21 cellular contexts compared by ENCODE assay signal in the genomic region with DNA sequence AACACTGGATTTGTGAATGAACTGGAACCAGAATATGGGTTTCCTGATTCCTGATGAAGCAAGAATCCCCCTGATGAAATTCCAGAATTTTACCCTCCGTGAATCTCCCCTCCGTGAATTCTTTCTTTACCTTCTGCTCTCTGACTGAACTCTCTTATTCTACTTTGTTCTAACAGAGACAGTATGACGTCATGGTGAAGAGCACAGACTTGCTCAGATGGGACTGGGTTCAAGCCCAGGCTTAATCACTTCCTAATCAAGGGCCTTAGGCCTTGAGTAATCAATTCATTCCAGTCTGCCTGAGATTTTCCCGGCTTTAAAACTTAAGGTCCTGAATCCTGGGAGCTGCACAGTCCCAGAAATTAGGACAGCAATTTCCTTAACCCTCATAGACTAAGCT.
DNase-seq lines count a peak whose midpoint lies in the region; ATAC-seq, FAIRE-seq and TF ChIP-seq lines count a peak whose summit lies in the region.
"Had no signal": no experiment of that assay in that cellular context is flagged by ENCODE, and none has a peak within 500 bp of the region (broad histone marks: within the 10 kb centered on the region; RNA-seq: fewer than 3 reads in every experiment).

No MANE protein-coding gene starts in this region.

- CTCF ChIA-PET in HepG2 (lab: Yijun Ruan, JAX; ENCODE audit: low intra/inter-chr PET ratio, low total read pairs), result no interaction called here

- WGBS in HepG2 (ENCODE audit: low lambda C conversion rate), result 18% methylated on average over 4 of the region's 4 CpGs
- 47% methylated on average over 4 of the region's 4 CpGs for WGBS in right lobe of liver (ENCODE audit: insufficient coverage, low coverage, low lambda C conversion rate, missing lambda C conversion rate)

- intact Hi-C loops in HepG2 (cut with micrococcal nuclease; ENCODE audit: unreplicated experiment), result no loop called here
- intact Hi-C loops in right lobe of liver (cut with DNase I), result no loop called here
- intact Hi-C loops in vagina (cut with DNase I), result no loop called here
- intact Hi-C loops in activated T-helper 1 cell treated with anti-CD3 and anti-CD28 coated beads, Interleukin-12 subunit alpha, Interleukin-12 subunit beta, Interleukin-2, Interleukin-4 antibody, amounts not matched to agents 30 ng/mL and 10 ng/mL and 1 ng/mL, durations not matched to agents 14 hours and 24 hours and 36 hours (cut with micrococcal nuclease), result no loop called here
- intact Hi-C loops in lower lobe of right lung (cut with DNase I), result no loop called here

- H4K20me1 ChIP-seq in HepG2 (ENCODE audit: insufficient read depth, low read length), result no peaks in the 10 kb centered on the region
- H4K20me1 ChIP-seq: BLaER1 treated with 17β-estradiol and CSF1 and Interleukin-3, amounts not matched to agents 10 nM and 100 nM had no signal

- TF ChIP-seq CTCF in HepG2 (CRISPR knock-in tag; IDR thresholded peaks at IDR 0.05) (no peak), right lobe of liver (IDR thresholded peaks at IDR 0.05) (no peak), epithelial cell of esophagus (IDR thresholded peaks at IDR 0.05; ENCODE audit: insufficient read depth, low read depth, low read length, missing control alignments) (no peak), foreskin fibroblast (IDR thresholded peaks at IDR 0.05; ENCODE audit: low read depth, low read length) (no peak), vagina (IDR thresholded peaks at IDR 0.05) (no peak), lower lobe of right lung (IDR thresholded peaks at IDR 0.05) (no peak)

- no peak overlapping the region for H3K9ac ChIP-seq in HepG2 (ENCODE audit: insufficient read depth, low read depth, low read length)
- H3K9ac ChIP-seq: BLaER1 treated with 17β-estradiol and CSF1 and Interleukin-3, amounts not matched to agents 10 nM and 100 nM had no signal

- FAIRE-seq in HepG2 (lab: Jason Lieb, UNC), result no peak
- FAIRE-seq: G401.6, GM12892, GM18507 had no signal

- H3K4me1 Mint-ChIP-seq in activated T-helper 1 cell treated with anti-CD3 and anti-CD28 coated beads, Interleukin-12 subunit alpha, Interleukin-12 subunit beta, Interleukin-2, Interleukin-4 antibody, amounts not matched to agents 30 ng/mL and 10 ng/mL and 1 ng/mL, durations not matched to agents 14 hours and 24 hours and 36 hours (ENCODE audit: low read depth), result no peaks in the 10 kb centered on the region
- H3K4me1 Mint-ChIP-seq: B cell had no signal

- no peak overlapping the region for H3K27ac ChIP-seq in HepG2 (ENCODE audit: extremely low read length, insufficient read depth, low read length)
- H3K27ac ChIP-seq in right lobe of liver, result no peak overlapping the region
- peak overlapping the region; percentile 24 for H3K27ac ChIP-seq in vagina
- no peak overlapping the region for H3K27ac ChIP-seq in lower lobe of right lung
- H3K27ac ChIP-seq: BLaER1 treated with 17β-estradiol and CSF1 and Interleukin-3, amounts not matched to agents 10 nM and 100 nM had no signal

- no peak overlapping the region for H3K27ac Mint-ChIP-seq in activated T-helper 1 cell treated with anti-CD3 and anti-CD28 coated beads, Interleukin-12 subunit alpha, Interleukin-12 subunit beta, Interleukin-2, Interleukin-4 antibody, amounts not matched to agents 30 ng/mL and 10 ng/mL and 1 ng/mL, durations not matched to agents 14 hours and 24 hours and 36 hours
- H3K27ac Mint-ChIP-seq: B cell; CD8-positive, alpha-beta T cell had no signal

- in situ Hi-C loops in HepG2 (cut with HindIII; ENCODE audit: extremely low pct_ligation_motif_present, low pct_unique_long_range_greater_than_20kb), result no loop called here

- DNase-seq in HepG2 (ENCODE audit: low spot score), result no peak
- no peak for DNase-seq in right lobe of liver
- DNase-seq in epithelial cell of esophagus (ENCODE audit: low read depth), result peak; percentile 50
- peak; percentile 4 to 32 for DNase-seq in foreskin fibroblast
- no peak for DNase-seq in vagina (ENCODE audit: extremely low spot score in 2 of 2)
- DNase-seq in activated T-helper 1 cell treated with anti-CD3 and anti-CD28 coated beads, Interleukin-12 subunit alpha, Interleukin-12 subunit beta, Interleukin-2, Interleukin-4 antibody, amounts not matched to agents 30 ng/mL and 10 ng/mL and 1 ng/mL, durations not matched to agents 14 hours and 24 hours and 36 hours (ENCODE audit: low spot score), result no peak
- DNase-seq in lower lobe of right lung, result no peak
- DNase-seq: 8988T; Calu3; CD8-positive, alpha-beta T cell; DMS 273 treated with DMSO at 0.1 percent for 48 hours; DMS53; GOT3; H7 had no signal

- H3K9me3 ChIP-seq in HepG2 (ENCODE audit: low read length) (no peaks in the 10 kb centered on the region), right lobe of liver (no peaks in the 10 kb centered on the region), vagina (no peaks in the 10 kb centered on the region), lower lobe of right lung (no peaks in the 10 kb centered on the region)
- H3K9me3 ChIP-seq: BLaER1 treated with 17β-estradiol and CSF1 and Interleukin-3, amounts not matched to agents 10 nM and 100 nM had no signal

- H2AFZ ChIP-seq in HepG2 (ENCODE audit: low read length), result no peak overlapping the region

- TF ChIP-seq EP300 in HepG2 (IDR thresholded peaks at IDR 0.05; ENCODE audit: low read depth in 2 of 2, low read length in 2 of 2) (no peak), HepG2 (CRISPR knock-in tag; IDR thresholded peaks at IDR 0.05; ENCODE audit: borderline replicate concordance) (no peak)

- H3K4me3 ChIP-seq in HepG2 (replicated peaks in 1 of 3; ENCODE audit: insufficient read depth in 1 of 3, low read depth in 2 of 3, low read length in 3 of 3), result no peak overlapping the region
- H3K4me3 ChIP-seq in right lobe of liver, result no peak overlapping the region
- no peak overlapping the region for H3K4me3 ChIP-seq in epithelial cell of esophagus (ENCODE audit: low read length)
- no peak overlapping the region for H3K4me3 ChIP-seq in foreskin fibroblast (ENCODE audit: low read depth in 1 of 2, low read length in 2 of 2)
- H3K4me3 ChIP-seq in vagina, result no peak overlapping the region
- H3K4me3 ChIP-seq in lower lobe of right lung, result no peak overlapping the region
- H3K4me3 ChIP-seq: BLaER1 treated with 17β-estradiol and CSF1 and Interleukin-3, amounts not matched to agents 10 nM and 100 nM had no signal

- TF ChIP-seq RAD21 in HepG2 (CRISPR knock-in tag; IDR thresholded peaks at IDR 0.05), result no peak

- no TSS peak for BruUV-seq in HepG2 (replicated peaks; lab: Mats Ljungman, UMichigan)

- no peak overlapping the region for H3K4me2 ChIP-seq in HepG2 (ENCODE audit: low read depth, low read length)
- H3K4me2 ChIP-seq: BLaER1 treated with 17β-estradiol and CSF1 and Interleukin-3, amounts not matched to agents 10 nM and 100 nM had no signal

- H3K4me3 Mint-ChIP-seq in activated T-helper 1 cell treated with anti-CD3 and anti-CD28 coated beads, Interleukin-12 subunit alpha, Interleukin-12 subunit beta, Interleukin-2, Interleukin-4 antibody, amounts not matched to agents 30 ng/mL and 10 ng/mL and 1 ng/mL, durations not matched to agents 14 hours and 24 hours and 36 hours, result no peak overlapping the region
- H3K4me3 Mint-ChIP-seq: B cell; CD8-positive, alpha-beta T cell had no signal

- H3K27me3 ChIP-seq in HepG2 (ENCODE audit: control insufficient read depth in 1 of 2, insufficient read depth in 2 of 2, low read length in 2 of 2) (no peaks in the 10 kb centered on the region), right lobe of liver (no peaks in the 10 kb centered on the region), vagina (no peaks in the 10 kb centered on the region), lower lobe of right lung (ENCODE audit: low read depth) (no peaks in the 10 kb centered on the region)
- H3K27me3 ChIP-seq: BLaER1 treated with 17β-estradiol and CSF1 and Interleukin-3, amounts not matched to agents 10 nM and 100 nM had no signal

- H3K9me3 Mint-ChIP-seq in activated T-helper 1 cell treated with anti-CD3 and anti-CD28 coated beads, Interleukin-12 subunit alpha, Interleukin-12 subunit beta, Interleukin-2, Interleukin-4 antibody, amounts not matched to agents 30 ng/mL and 10 ng/mL and 1 ng/mL, durations not matched to agents 14 hours and 24 hours and 36 hours, result no peaks in the 10 kb centered on the region
- H3K9me3 Mint-ChIP-seq: CD8-positive, alpha-beta T cell had no signal

- H3K36me3 Mint-ChIP-seq in activated T-helper 1 cell treated with anti-CD3 and anti-CD28 coated beads, Interleukin-12 subunit alpha, Interleukin-12 subunit beta, Interleukin-2, Interleukin-4 antibody, amounts not matched to agents 30 ng/mL and 10 ng/mL and 1 ng/mL, durations not matched to agents 14 hours and 24 hours and 36 hours (ENCODE audit: low read depth), result no peaks in the 10 kb centered on the region
- H3K36me3 Mint-ChIP-seq: CD8-positive, alpha-beta T cell had no signal

- no peaks in the 10 kb centered on the region for H3K79me2 ChIP-seq in HepG2 (ENCODE audit: insufficient read depth, low read length)

- POLR2A ChIA-PET in HepG2 (lab: Yijun Ruan, JAX), result no interaction called here

- H3K36me3 ChIP-seq in HepG2 (replicated peaks in 1 of 2; ENCODE audit: control insufficient read depth in 1 of 2, insufficient read depth in 2 of 2, low read length in 2 of 2), result no peaks in the 10 kb centered on the region
- H3K36me3 ChIP-seq in right lobe of liver, result no peaks in the 10 kb centered on the region
- H3K36me3 ChIP-seq in vagina, result no peaks in the 10 kb centered on the region
- H3K36me3 ChIP-seq in lower lobe of right lung, result no peaks in the 10 kb centered on the region
- H3K36me3 ChIP-seq: BLaER1 treated with 17β-estradiol and CSF1 and Interleukin-3, amounts not matched to agents 10 nM and 100 nM had no signal

- H3K27me3 Mint-ChIP-seq in activated T-helper 1 cell treated with anti-CD3 and anti-CD28 coated beads, Interleukin-12 subunit alpha, Interleukin-12 subunit beta, Interleukin-2, Interleukin-4 antibody, amounts not matched to agents 30 ng/mL and 10 ng/mL and 1 ng/mL, durations not matched to agents 14 hours and 24 hours and 36 hours (ENCODE audit: insufficient read depth), result no peaks in the 10 kb centered on the region
- H3K27me3 Mint-ChIP-seq: B cell had no signal

- ATAC-seq in HepG2 (no peak), right lobe of liver (no peak), HG03442 (IDR thresholded peaks at IDR 0.05; ENCODE audit: unreplicated experiment) (no peak), lower lobe of right lung (no peak)
- ATAC-seq: CD8-positive, alpha-beta T cell; HCT116 had no signal

- TF ChIP-seq POLR2A in HepG2 (IDR thresholded peaks at IDR 0.05; ENCODE audit: insufficient read depth in 1 of 2, low read depth in 2 of 2, low read length in 2 of 2) (no peak), right lobe of liver (IDR thresholded peaks at IDR 0.05) (no peak), vagina (IDR thresholded peaks at IDR 0.05) (no peak)

- H3K4me1 ChIP-seq in HepG2 (ENCODE audit: insufficient read depth, low read length), result no peaks in the 10 kb centered on the region
- no peaks in the 10 kb centered on the region for H3K4me1 ChIP-seq in right lobe of liver
- no peaks in the 10 kb centered on the region for H3K4me1 ChIP-seq in vagina
- H3K4me1 ChIP-seq in lower lobe of right lung, result no peaks in the 10 kb centered on the region

TF ChIP-seq in HepG2, 621 proteins besides CTCF, POLR2A, EP300 and RAD21 (continues in another document):
- TF ChIP-seq ZNF547 (CRISPR knock-in tag; IDR thresholded peaks at IDR 0.05) (no peak), ZNF451 (CRISPR knock-in tag; IDR thresholded peaks at IDR 0.05) (no peak), EHMT2 (IDR thresholded peaks at IDR 0.05; ENCODE audit: borderline replicate concordance, low read depth, low read length) (no peak), KDM5A (IDR thresholded peaks at IDR 0.05; ENCODE audit: borderline replicate concordance, low read length) (no peak)

Comparison
In these comparisons a context has a peak if more than half of its experiments do, and no peak if none do; other contexts are left out.
1. DNase-seq: peak in epithelial cell of esophagus (single experiment) and foreskin fibroblast (2 of 2); none in HepG2 (single experiment), right lobe of liver (0 of 3), vagina (0 of 2), activated T-helper 1 cell treated with anti-CD3 and anti-CD28 coated beads, Interleukin-12 subunit alpha, Interleukin-12 subunit beta, Interleukin-2, Interleukin-4 antibody, amounts not matched to agents 30 ng/mL and 10 ng/mL and 1 ng/mL, durations not matched to agents 14 hours and 24 hours and 36 hours (single experiment) and lower lobe of right lung (single experiment).